ENCODE assay signal across 11 cellular contexts in the genomic region with DNA sequence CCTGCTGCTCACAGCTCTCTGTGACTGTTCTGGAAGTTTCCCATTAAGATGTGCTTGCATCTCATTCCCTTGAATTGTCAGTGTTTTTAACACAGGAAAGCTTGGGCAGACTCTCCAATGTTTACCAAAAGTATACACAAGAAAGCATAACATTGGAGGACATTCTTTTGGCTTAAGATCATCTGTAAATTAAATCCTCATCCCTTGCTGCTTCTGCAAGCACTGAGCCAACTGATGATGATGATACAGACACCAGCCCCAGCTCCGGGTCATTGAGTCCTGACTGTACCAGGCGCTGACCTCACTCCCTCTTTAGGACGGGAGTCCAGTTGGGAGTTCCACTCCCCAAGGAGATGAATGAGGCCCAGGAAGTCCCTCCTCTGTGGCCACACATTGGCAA. TPM values are rescaled to one million over a fixed set of nuclear protein-coding genes. Genes with fewer than 3 reads are reported as not detected.
DNase-seq lines count a peak whose midpoint lies in the region; ATAC-seq, FAIRE-seq and TF ChIP-seq lines count a peak whose summit lies in the region.
"Had no signal": no experiment of that assay in that cellular context is flagged by ENCODE, and none has a peak within 500 bp of the region (broad histone marks: within the 10 kb centered on the region; RNA-seq: fewer than 3 reads in every experiment).

No MANE protein-coding gene starts in this region.

- FAIRE-seq in astrocyte (lab: Jason Lieb, UNC), result no peak

- no peak overlapping the region for H3K4me3 Mint-ChIP-seq in T-helper 1 cell treated with Interleukin-12 subunit alpha and Interleukin-12 subunit beta and Interleukin-4 antibody, amounts not matched to agents 30 μg/mL and 1 μg/mL, for 36 hours
- no peak overlapping the region for H3K4me3 Mint-ChIP-seq in astrocyte (ENCODE audit: unreplicated experiment)

- no peak overlapping the region for H3K9ac ChIP-seq in astrocyte (ENCODE audit: low read length)

- H3K27ac Mint-ChIP-seq in T-helper 1 cell treated with Interleukin-12 subunit alpha and Interleukin-12 subunit beta and Interleukin-4 antibody, amounts not matched to agents 30 μg/mL and 1 μg/mL, for 36 hours, result peak overlapping the region; percentile 42
- H3K27ac Mint-ChIP-seq in astrocyte (ENCODE audit: unreplicated experiment), result no peak overlapping the region

- TF ChIP-seq CTCF in astrocyte (IDR thresholded peaks at IDR 0.05; ENCODE audit: insufficient read depth, low read depth, low read length), result no peak

- no peak for ATAC-seq in HG03045 (IDR thresholded peaks at IDR 0.05; ENCODE audit: unreplicated experiment)

- peaks cover 5% of the 10 kb centered on the region for H4K20me1 ChIP-seq in astrocyte (ENCODE audit: insufficient read depth, low read length)

- H3K27me3 ChIP-seq in astrocyte (ENCODE audit: insufficient read depth, low read length), result no peaks in the 10 kb centered on the region

- H3K79me2 ChIP-seq in astrocyte (ENCODE audit: insufficient read depth, low read length), result no peaks in the 10 kb centered on the region

- no peaks in the 10 kb centered on the region for H3K9me3 Mint-ChIP-seq in T-helper 1 cell treated with Interleukin-12 subunit alpha and Interleukin-12 subunit beta and Interleukin-4 antibody, amounts not matched to agents 30 μg/mL and 1 μg/mL, for 36 hours
- H3K9me3 Mint-ChIP-seq in astrocyte (ENCODE audit: unreplicated experiment), result no peaks in the 10 kb centered on the region

- no peak for DNase-seq in T-helper 1 cell
- DNase-seq in astrocyte (ENCODE audit: low read depth), result peak; percentile 55
- peak; percentile 94 for DNase-seq in iris pigment epithelial cell (ENCODE audit: low read depth)
- DNase-seq in superior temporal gyrus (ENCODE audit: extremely low spot score), result peak; percentile 50
- no peak for DNase-seq in NCI-H524 treated with DMSO at 0.1 percent for 48 hours (lab: John Stamatoyannopoulos, UW)
- DNase-seq in cerebellar cortex (ENCODE audit: low spot score), result no peak
- DNase-seq: 8988T, activated gamma-delta T cell treated with Interleukin-2 at 50 U/mL for 16 hours had no signal

- no peaks in the 10 kb centered on the region for H3K36me3 ChIP-seq in astrocyte (ENCODE audit: insufficient read depth, low read length)

- no peaks in the 10 kb centered on the region for H3K4me1 ChIP-seq in astrocyte (ENCODE audit: insufficient read depth, low read length)

- H2AFZ ChIP-seq in astrocyte (ENCODE audit: low read depth, low read length), result no peak overlapping the region

- H3K4me3 ChIP-seq in astrocyte (ENCODE audit: insufficient read depth, low read depth, low read length), result no peak overlapping the region
- H3K4me3 ChIP-seq: skin epidermis had no signal

- no peak overlapping the region for H3K27ac ChIP-seq in astrocyte (ENCODE audit: low read depth, low read length)
- H3K27ac ChIP-seq: skin epidermis had no signal

- no peaks in the 10 kb centered on the region for H3K9me3 ChIP-seq in astrocyte (ENCODE audit: insufficient read depth, low read depth, low read length)

- H3K4me1 Mint-ChIP-seq in T-helper 1 cell treated with Interleukin-12 subunit alpha and Interleukin-12 subunit beta and Interleukin-4 antibody, amounts not matched to agents 30 μg/mL and 1 μg/mL, for 36 hours (ENCODE audit: low read depth), result peaks cover 39% of the 10 kb centered on the region
- H3K4me1 Mint-ChIP-seq in astrocyte (ENCODE audit: low read depth, unreplicated experiment), result peaks cover 8% of the 10 kb centered on the region

- H3K4me2 ChIP-seq in astrocyte (ENCODE audit: low read length), result peak overlapping the region; percentile 4

- H3K27me3 Mint-ChIP-seq in T-helper 1 cell treated with Interleukin-12 subunit alpha and Interleukin-12 subunit beta and Interleukin-4 antibody, amounts not matched to agents 30 μg/mL and 1 μg/mL, for 36 hours (ENCODE audit: low read depth), result no peaks in the 10 kb centered on the region
- H3K27me3 Mint-ChIP-seq in astrocyte (ENCODE audit: low read depth, unreplicated experiment), result peaks cover 6% of the 10 kb centered on the region

- peaks cover 62% of the 10 kb centered on the region for H3K36me3 Mint-ChIP-seq in T-helper 1 cell treated with Interleukin-12 subunit alpha and Interleukin-12 subunit beta and Interleukin-4 antibody, amounts not matched to agents 30 μg/mL and 1 μg/mL, for 36 hours (ENCODE audit: low read depth)
- H3K36me3 Mint-ChIP-seq in astrocyte (ENCODE audit: low read depth, unreplicated experiment), result peaks cover 14% of the 10 kb centered on the region

RNA-seq across cellular contexts. Expression of gene CD82, which starts 23.8 kb away (rescaled TPM):
- total RNA-seq in astrocyte, result 74.5 and 90.6 TPM in 2 replicates

Comparison
In these comparisons a context has a peak if more than half of its experiments do, and no peak if none do; other contexts are left out.
1. DNase-seq: peak in astrocyte (single experiment), iris pigment epithelial cell (single experiment) and superior temporal gyrus (single experiment); none in T-helper 1 cell (0 of 5), NCI-H524 treated with DMSO at 0.1 percent for 48 hours (single experiment) and cerebellar cortex (single experiment).